10 cellular contexts compared by ENCODE assay signal in the genomic region with DNA sequence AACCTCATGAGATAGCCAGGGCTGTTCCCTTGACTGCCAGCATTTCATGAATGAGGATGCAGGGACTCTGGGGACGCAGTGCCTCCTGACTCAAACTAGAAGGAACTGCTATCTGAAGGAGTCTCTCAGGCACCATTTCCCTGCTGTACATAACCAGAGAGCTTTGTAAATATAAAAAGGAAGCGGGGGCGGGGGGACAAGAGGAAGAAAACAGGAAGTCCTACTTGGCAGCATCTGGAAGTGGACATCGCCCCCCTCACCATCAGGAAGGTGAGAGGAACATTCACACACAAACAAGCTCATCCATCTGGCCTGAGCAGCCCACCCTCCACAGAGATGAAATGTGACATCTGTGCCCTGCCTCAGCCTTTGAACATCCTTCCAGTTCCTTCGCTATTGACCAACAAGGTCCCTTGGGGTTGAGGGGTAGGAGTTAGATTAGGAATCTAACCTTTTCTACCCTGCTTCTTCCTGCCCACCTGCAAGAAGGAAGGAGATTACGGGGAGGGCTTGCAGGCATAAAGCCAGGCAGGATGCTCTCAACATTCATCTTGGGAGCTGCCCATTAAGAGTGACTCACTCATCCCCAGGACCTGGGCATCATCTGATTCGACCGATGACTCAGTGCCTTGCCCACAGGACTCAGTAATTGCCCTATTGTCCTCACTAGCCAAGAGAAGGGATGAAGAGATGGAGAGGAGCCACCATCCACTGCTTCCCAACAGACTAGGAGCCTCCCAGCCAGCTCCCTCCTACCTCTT. TPM values are rescaled to one million over a fixed set of nuclear protein-coding genes. Genes with fewer than 3 reads are reported as not detected.
DNase-seq lines count a peak whose midpoint lies in the region; ATAC-seq lines count a peak whose summit lies in the region.
"Had no signal": no experiment of that assay in that cellular context is flagged by ENCODE, and none has a peak within 500 bp of the region (broad histone marks: within the 10 kb centered on the region; RNA-seq: fewer than 3 reads in every experiment).

No MANE protein-coding gene starts in this region.

- peak overlapping the region; percentile 65 for H3K27ac Mint-ChIP-seq in T-helper 17 cell

- no peaks in the 10 kb centered on the region for H3K36me3 ChIP-seq in aorta (ENCODE audit: control insufficient read depth in 1 of 2, insufficient read depth in 2 of 2, low read length in 1 of 2)

- no peaks in the 10 kb centered on the region for H3K4me1 ChIP-seq in aorta (ENCODE audit: control insufficient read depth in 1 of 2, insufficient read depth in 2 of 2, low read length in 2 of 2)

- ATAC-seq in T-helper 17 cell (peak; percentile 39), Right ventricle myocardium superior (ENCODE audit: poor library complexity) (peak; percentile 23), aorta (ENCODE audit: low FRiP score) (no peak), HG03108 (IDR thresholded peaks at IDR 0.05; ENCODE audit: unreplicated experiment) (no peak)

- peaks cover 11% of the 10 kb centered on the region for H3K36me3 Mint-ChIP-seq in T-helper 17 cell (ENCODE audit: low read depth)

- H3K4me3 ChIP-seq in aorta (ENCODE audit: low read length in 2 of 2): no peak overlapping the region

- 71% methylated on average over 8 of the region's 8 CpGs for WGBS in aorta, 2 donors

- H3K4me1 Mint-ChIP-seq in T-helper 17 cell: peaks cover 43% of the 10 kb centered on the region

- H3K4me3 Mint-ChIP-seq in T-helper 17 cell: no peak overlapping the region

- H3K27me3 ChIP-seq in aorta (ENCODE audit: control insufficient read depth in 1 of 2, insufficient read depth in 2 of 2, low read length in 1 of 2): no peaks in the 10 kb centered on the region

- no peaks in the 10 kb centered on the region for H3K27me3 Mint-ChIP-seq in T-helper 17 cell

- no peaks in the 10 kb centered on the region for H3K9me3 ChIP-seq in T-helper 17 cell (ENCODE audit: control insufficient read depth, low read length, poor library complexity, severe bottlenecking)
- H3K9me3 ChIP-seq in aorta (ENCODE audit: control insufficient read depth, low read length): no peaks in the 10 kb centered on the region

- DNase-seq in NOMO-1 treated with DMSO at 0.1 percent for 48 hours (lab: John Stamatoyannopoulos, UW; ENCODE audit: unreplicated experiment): peak; percentile 14
- no peak for DNase-seq in NOMO-1 treated with dmso at 0.1 percent for 144 hours (lab: John Stamatoyannopoulos, UW; ENCODE audit: unreplicated experiment)
- no peak for DNase-seq in T-helper 17 cell
- DNase-seq in Right ventricle myocardium superior: peak; percentile 45
- peak; percentile 88 for DNase-seq in stromal cell of bone marrow (ENCODE audit: low read depth)
- no peak for DNase-seq in aorta
- DNase-seq in NCI-H510A treated with DMSO at 0.1 percent for 48 hours (lab: John Stamatoyannopoulos, UW): no peak
- DNase-seq: activated gamma-delta T cell had no signal

- H3K27ac ChIP-seq in aorta (ENCODE audit: low read depth in 1 of 2, low read length in 2 of 2): no peak overlapping the region
- H3K27ac ChIP-seq: C4-2B had no signal

- intact Hi-C loops in Right ventricle myocardium superior (cut with DNase I) (no loop called here), aorta (cut with DNase I) (no loop called here)

RNA-seq across cellular contexts. Expression of a gene that starts 31.9 kb away (rescaled TPM):
- total RNA-seq in T-helper 17 cell (10 to 100 TPM; 50.7 to 78.4 TPM), Right ventricle myocardium superior (10.4 TPM), aorta (10 to 100 TPM; 79.9 to 93.1 TPM)
- polyA plus RNA-seq in aorta: 10 to 100 TPM; 26.5 to 62.6 TPM

Comparison
In these comparisons a context has a peak if more than half of its experiments do, and no peak if none do; other contexts are left out.
1. DNase-seq: peak in NOMO-1 treated with DMSO at 0.1 percent for 48 hours (single experiment), Right ventricle myocardium superior (single experiment) and stromal cell of bone marrow (single experiment); none in NOMO-1 treated with dmso at 0.1 percent for 144 hours (single experiment), T-helper 17 cell (0 of 3), aorta (0 of 2) and NCI-H510A treated with DMSO at 0.1 percent for 48 hours (single experiment).
2. ATAC-seq: peak in T-helper 17 cell (single experiment) and Right ventricle myocardium superior (single experiment); none in aorta (single experiment) and HG03108 (single experiment).